In genomic region chr14:91237219-91237618, GRCh38 we compare ENCODE assay signal across 15 cellular contexts. TPM values are rescaled to one million over a fixed set of nuclear protein-coding genes. Genes with fewer than 3 reads are reported as not detected.
DNase-seq lines count a peak whose midpoint lies in the region; ATAC-seq, FAIRE-seq and TF ChIP-seq lines count a peak whose summit lies in the region.
"Had no signal": no experiment of that assay in that cellular context is flagged by ENCODE, and none has a peak within 500 bp of the region (broad histone marks: within the 10 kb centered on the region; RNA-seq: fewer than 3 reads in every experiment).

No MANE protein-coding gene starts in this region.

- peak; percentile 79 for DNase-seq in Daoy (ENCODE audit: low read depth)
- DNase-seq in M059J (ENCODE audit: low read depth), result peak; percentile 93
- peak; percentile 40 for DNase-seq in bronchial epithelial cell (ENCODE audit: low read depth)
- DNase-seq in natural killer cell, result no peak
- DNase-seq in NCI-H1930 (lab: John Stamatoyannopoulos, UW), result no peak
- DNase-seq in NCI-H2029 (lab: John Stamatoyannopoulos, UW), result no peak
- no peak for DNase-seq in activated CD4-positive, CD25-positive, alpha-beta regulatory T cell (lab: John Stamatoyannopoulos, UW)
- DNase-seq: activated T-cell treated with anti-CD3 and anti-CD28 coated beads, Interleukin-2, amount 50 U/mL, for 1 hour; NCI-H1105 treated with DMSO at 0.1 percent for 48 hours; occipital lobe had no signal

- H3K36me3 Mint-ChIP-seq in natural killer cell, result peaks cover 7% of the 10 kb centered on the region

- H3K27me3 ChIP-seq in bronchial epithelial cell (ENCODE audit: control insufficient read depth, insufficient read depth, low read length), result no peaks in the 10 kb centered on the region
- H3K27me3 ChIP-seq: SJSA1, tibial nerve had no signal

- TF ChIP-seq CTCF in bronchial epithelial cell (IDR thresholded peaks at IDR 0.05; ENCODE audit: insufficient read depth, low read length, severe bottlenecking), result no peak
- TF ChIP-seq CTCF in natural killer cell (IDR thresholded peaks at IDR 0.05), result no peak

- intact Hi-C loops in natural killer cell (cut with micrococcal nuclease), result no loop called here

- peak overlapping the region; percentile 4 for H3K4me3 Mint-ChIP-seq in natural killer cell

- peak overlapping the region; percentile 8 to 86 for H3K27ac Mint-ChIP-seq in natural killer cell

- no peaks in the 10 kb centered on the region for H3K27me3 Mint-ChIP-seq in natural killer cell (ENCODE audit: low read depth in 2 of 2)

- H3K36me3 ChIP-seq in bronchial epithelial cell (ENCODE audit: control insufficient read depth, insufficient read depth, low read length), result peaks cover 2% of the 10 kb centered on the region
- H3K36me3 ChIP-seq: SJSA1, tibial nerve had no signal

- no peak for ATAC-seq in natural killer cell
- no peak for ATAC-seq in HG02885 (IDR thresholded peaks at IDR 0.05; ENCODE audit: poor library complexity, unreplicated experiment)

- no peaks in the 10 kb centered on the region for H3K9me3 Mint-ChIP-seq in natural killer cell

- H3K4me1 Mint-ChIP-seq in natural killer cell, result peaks cover 65 to 77% of the 10 kb centered on the region in 2 donors

- no peak overlapping the region for H3K4me3 ChIP-seq in bronchial epithelial cell (ENCODE audit: low read depth, low read length)
- H3K4me3 ChIP-seq: SJSA1, tibial nerve had no signal

- FAIRE-seq in bronchial epithelial cell (lab: Jason Lieb, UNC), result no peak
- FAIRE-seq: GM12892, GM19239 had no signal

RNA-seq across cellular contexts. Expression of gene GPR68, which starts 7.3 kb away (rescaled TPM):
- 10.1 and 11.6 TPM in 2 replicates for total RNA-seq in Daoy (2014; rRNA removed; shearing (Covaris generic))
- total RNA-seq in M059J (2014; rRNA removed; shearing (Covaris generic)), result 0.71 and 1.6 TPM in 2 replicates
- 0.77 and 1.8 TPM in 2 replicates for total RNA-seq in bronchial epithelial cell
- total RNA-seq in natural killer cell, result 10 to 100 TPM in 2 of 3 donors, 1 to 10 TPM in 1; 7.6 to 24.0 (median 15.7) TPM
- total RNA-seq: SJSA1 had no signal

Comparison
In these comparisons a context has a peak if more than half of its experiments do, and no peak if none do; other contexts are left out.
1. DNase-seq: peak in Daoy (single experiment), M059J (single experiment) and bronchial epithelial cell (single experiment); none in natural killer cell (single experiment), NCI-H1930 (0 of 2), NCI-H2029 (single experiment) and activated CD4-positive, CD25-positive, alpha-beta regulatory T cell (0 of 4).